1 cellular context compared by ENCODE assay signal in genomic region chr11:74672956-74673895, GRCh38.
TF ChIP-seq lines count a peak whose summit lies in the region.

No MANE protein-coding gene starts in this region.

TF ChIP-seq in HepG2, 621 proteins besides CTCF, POLR2A, EP300 and RAD21:
- peak; percentile 95 for TF ChIP-seq ZNF768 (CRISPR knock-in tag; IDR thresholded peaks at IDR 0.05)
- no peak for TF ChIP-seq HNRNPL (IDR thresholded peaks at IDR 0.05; ENCODE audit: low read depth, low read length)
- peak; percentile 20; the same call in 1 of the 2 replicates for TF ChIP-seq FOSL2 (CRISPR knock-in tag; IDR thresholded peaks at IDR 0.05)
